ENCODE assay signal across 19 cellular contexts in the genomic region with DNA sequence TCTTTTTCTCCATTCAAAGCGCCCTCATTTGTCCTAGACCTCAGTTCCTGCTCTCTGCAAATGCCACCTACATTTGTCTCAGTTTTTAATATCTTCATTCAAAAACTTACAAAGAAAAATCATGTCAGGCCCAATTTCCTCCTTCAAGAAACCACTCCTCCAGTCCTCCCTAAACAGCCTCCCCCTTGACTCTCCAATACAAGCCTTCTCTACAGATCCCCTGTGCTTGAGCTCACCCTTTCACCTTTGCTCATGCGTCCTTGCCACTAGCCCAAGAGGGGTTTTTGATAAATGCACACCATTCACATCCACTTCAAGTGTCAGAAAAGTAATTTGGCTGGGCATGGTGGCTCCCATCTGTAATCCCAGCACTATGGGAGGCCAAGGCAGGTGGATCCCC.
DNase-seq lines count a peak whose midpoint lies in the region; ATAC-seq, FAIRE-seq and TF ChIP-seq lines count a peak whose summit lies in the region.
"Had no signal": no experiment of that assay in that cellular context is flagged by ENCODE, and none has a peak within 500 bp of the region (broad histone marks: within the 10 kb centered on the region; RNA-seq: fewer than 3 reads in every experiment).

No MANE protein-coding gene starts in this region.

- H3K4me3 ChIP-seq in cardiac muscle cell (no peak overlapping the region), heart left ventricle (no peak overlapping the region)
- H3K4me3 ChIP-seq: SJSA1 had no signal

- H3K27me3 Mint-ChIP-seq in WTC11 (ENCODE audit: low read depth) (no peaks in the 10 kb centered on the region), naive B cell (no peaks in the 10 kb centered on the region)

- H3K36me3 ChIP-seq in cardiac muscle cell, result no peaks in the 10 kb centered on the region
- no peaks in the 10 kb centered on the region for H3K36me3 ChIP-seq in heart left ventricle
- H3K36me3 ChIP-seq: SJSA1 had no signal

- FAIRE-seq in RCC 7860 (lab: Jason Lieb, UNC), result no peak
- FAIRE-seq: H1, HepG2 had no signal

- CTCF ChIA-PET in WTC11 (lab: Charles Lee), result interaction anchor here (0.6 kb wide), 1 partner anchor 230 kb away, joined by 4 read pairs; no protein-coding TSS in a partner anchor

- intact Hi-C loops in heart left ventricle (cut with DNase I), result no loop called here

- POLR2A ChIA-PET in WTC11 (lab: Charles Lee), result no interaction called here

- H3K4me3 Mint-ChIP-seq in WTC11 (no peak overlapping the region), naive B cell (peak overlapping the region in 4 of 8 donors; percentile 0 to 70 (median 31))

- TF ChIP-seq CTCF in cardiac muscle cell (IDR thresholded peaks at IDR 0.05; ENCODE audit: low read depth, low read length) (no peak), heart left ventricle (IDR thresholded peaks at IDR 0.05) (no peak), WTC11 (IDR thresholded peaks at IDR 0.05) (no peak)

- ATAC-seq in heart left ventricle, result no peak
- no peak for ATAC-seq in WTC11
- ATAC-seq in naive B cell (ENCODE audit: low read depth in 2 of 2), result no peak
- ATAC-seq: HepG2 had no signal

- peaks cover 33% of the 10 kb centered on the region for H3K4me1 Mint-ChIP-seq in WTC11
- H3K4me1 Mint-ChIP-seq in naive B cell, result peaks cover 40 to 55% (median 41%) of the 10 kb centered on the region in 3 donors

- DNase-seq in cardiac muscle cell (ENCODE audit: low read depth in 1 of 2, low spot score in 1 of 2) (no peak), heart left ventricle (no peak), WTC11 (ENCODE audit: low spot score) (no peak), naive B cell (no peak), SW 1271 (lab: John Stamatoyannopoulos, UW) (no peak), globus pallidus (ENCODE audit: low spot score) (no peak), RCC 7860 (ENCODE audit: low spot score) (no peak)
- DNase-seq: DMS 273 treated with DMSO at 0.1 percent for 48 hours, DND-41, MV-4-11, NCI-H1694 treated with DMSO at 0.1 percent for 48 hours, NCI-H2107, NCI-H226, NCI-H524 treated with DMSO at 0.1 percent for 48 hours had no signal

- H3K27ac ChIP-seq in cardiac muscle cell, result peak overlapping the region; percentile 87
- H3K27ac ChIP-seq in heart left ventricle, result no peak overlapping the region
- H3K27ac ChIP-seq: C4-2B, KMS-11, SJSA1 had no signal

- H3K27ac Mint-ChIP-seq in WTC11 (peak overlapping the region; percentile 11; the same call in 1 of the 2 replicates), naive B cell (peak overlapping the region in 5 of 6 donors; percentile 1 to 93 (median 76))

- H3K36me3 Mint-ChIP-seq in WTC11, result no peaks in the 10 kb centered on the region
- H3K36me3 Mint-ChIP-seq in naive B cell, result peaks cover 0 to 4% of the 10 kb centered on the region in 2 donors

- no peak for TF ChIP-seq POLR2A in heart left ventricle (IDR thresholded peaks at IDR 0.05)

- H3K9me3 Mint-ChIP-seq in WTC11 (no peaks in the 10 kb centered on the region), naive B cell (no peaks in the 10 kb centered on the region)

- 95 to 98% (median 96%) methylated on average over 2 of the region's 2 CpGs for WGBS in heart left ventricle, 4 donors

- H3K9me3 ChIP-seq in cardiac muscle cell (ENCODE audit: low read depth) (no peaks in the 10 kb centered on the region), heart left ventricle (no peaks in the 10 kb centered on the region)
- H3K9me3 ChIP-seq: SJSA1 had no signal

- H3K4me1 ChIP-seq in cardiac muscle cell (ENCODE audit: low read depth) (peaks cover 55% of the 10 kb centered on the region), heart left ventricle (peaks cover 0 to 37% (median 21%) of the 10 kb centered on the region in 12 donors)

- no peaks in the 10 kb centered on the region for H3K27me3 ChIP-seq in cardiac muscle cell
- no peaks in the 10 kb centered on the region for H3K27me3 ChIP-seq in heart left ventricle
- H3K27me3 ChIP-seq: SJSA1 had no signal

TF ChIP-seq in WTC11, 78 proteins besides CTCF, POLR2A, EP300 and RAD21:
- TF ChIP-seq ZNF281 (CRISPR knock-in tag; IDR thresholded peaks at IDR 0.05) (no peak), CDX4 (CRISPR knock-in tag; IDR thresholded peaks at IDR 0.05; ENCODE audit: borderline replicate concordance) (no peak), ESRRA (CRISPR knock-in tag; IDR thresholded peaks at IDR 0.05; ENCODE audit: borderline replicate concordance) (no peak), CREM (CRISPR knock-in tag; IDR thresholded peaks at IDR 0.05) (no peak), ERG (CRISPR knock-in tag; IDR thresholded peaks at IDR 0.05) (no peak), ATF1 (CRISPR knock-in tag; IDR thresholded peaks at IDR 0.05) (no peak)
- TF ChIP-seq, protein P1, sequence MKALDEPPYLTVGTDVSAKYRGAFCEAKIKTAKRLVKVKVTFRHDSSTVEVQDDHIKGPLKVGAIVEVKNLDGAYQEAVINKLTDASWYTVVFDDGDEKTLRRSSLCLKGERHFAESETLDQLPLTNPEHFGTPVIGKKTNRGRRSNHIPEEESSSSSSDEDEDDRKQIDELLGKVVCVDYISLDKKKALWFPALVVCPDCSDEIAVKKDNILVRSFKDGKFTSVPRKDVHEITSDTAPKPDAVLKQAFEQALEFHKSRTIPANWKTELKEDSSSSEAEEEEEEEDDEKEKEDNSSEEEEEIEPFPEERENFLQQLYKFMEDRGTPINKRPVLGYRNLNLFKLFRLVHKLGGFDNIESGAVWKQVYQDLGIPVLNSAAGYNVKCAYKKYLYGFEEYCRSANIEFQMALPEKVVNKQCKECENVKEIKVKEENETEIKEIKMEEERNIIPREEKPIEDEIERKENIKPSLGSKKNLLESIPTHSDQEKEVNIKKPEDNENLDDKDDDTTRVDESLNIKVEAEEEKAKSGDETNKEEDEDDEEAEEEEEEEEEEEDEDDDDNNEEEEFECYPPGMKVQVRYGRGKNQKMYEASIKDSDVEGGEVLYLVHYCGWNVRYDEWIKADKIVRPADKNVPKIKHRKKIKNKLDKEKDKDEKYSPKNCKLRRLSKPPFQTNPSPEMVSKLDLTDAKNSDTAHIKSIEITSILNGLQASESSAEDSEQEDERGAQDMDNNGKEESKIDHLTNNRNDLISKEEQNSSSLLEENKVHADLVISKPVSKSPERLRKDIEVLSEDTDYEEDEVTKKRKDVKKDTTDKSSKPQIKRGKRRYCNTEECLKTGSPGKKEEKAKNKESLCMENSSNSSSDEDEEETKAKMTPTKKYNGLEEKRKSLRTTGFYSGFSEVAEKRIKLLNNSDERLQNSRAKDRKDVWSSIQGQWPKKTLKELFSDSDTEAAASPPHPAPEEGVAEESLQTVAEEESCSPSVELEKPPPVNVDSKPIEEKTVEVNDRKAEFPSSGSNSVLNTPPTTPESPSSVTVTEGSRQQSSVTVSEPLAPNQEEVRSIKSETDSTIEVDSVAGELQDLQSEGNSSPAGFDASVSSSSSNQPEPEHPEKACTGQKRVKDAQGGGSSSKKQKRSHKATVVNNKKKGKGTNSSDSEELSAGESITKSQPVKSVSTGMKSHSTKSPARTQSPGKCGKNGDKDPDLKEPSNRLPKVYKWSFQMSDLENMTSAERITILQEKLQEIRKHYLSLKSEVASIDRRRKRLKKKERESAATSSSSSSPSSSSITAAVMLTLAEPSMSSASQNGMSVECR (CRISPR knock-in tag; IDR thresholded peaks at IDR 0.05; ENCODE audit: borderline replicate concordance), result no peak
